27 cellular contexts compared by ENCODE assay signal in the genomic region with DNA sequence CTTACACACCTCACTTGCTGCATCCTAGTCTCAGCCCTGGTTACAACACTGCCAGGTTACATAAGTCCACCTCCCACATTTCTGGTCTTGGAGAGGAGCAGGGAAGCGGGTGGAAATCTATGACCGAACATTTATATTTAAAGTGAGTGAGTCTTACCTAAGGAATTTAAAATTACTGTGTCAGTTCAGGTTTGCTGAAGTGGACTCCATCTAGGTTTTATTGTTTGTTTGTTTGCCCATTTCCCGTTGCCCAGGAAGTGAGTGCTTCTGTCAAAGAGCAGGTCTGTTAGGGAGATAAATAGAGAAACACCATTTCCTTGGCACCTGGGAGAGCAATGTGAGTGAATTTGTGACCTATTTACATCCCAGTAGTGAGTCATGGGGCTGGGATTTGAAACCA.
A peak's percentile ranks its signal among the peaks of the same experiment; 100 is the strongest.
DNase-seq lines count a peak whose midpoint lies in the region; ATAC-seq and TF ChIP-seq lines count a peak whose summit lies in the region.
"Had no signal": no experiment of that assay in that cellular context is flagged by ENCODE, and none has a peak within 500 bp of the region (broad histone marks: within the 10 kb centered on the region; RNA-seq: fewer than 3 reads in every experiment).

No MANE protein-coding gene starts in this region.

- TF ChIP-seq CTCF in MCF 10A (IDR thresholded peaks at IDR 0.05; ENCODE audit: unreplicated experiment) (no peak), breast epithelium (IDR thresholded peaks at IDR 0.05) (no peak), heart left ventricle (IDR thresholded peaks at IDR 0.05) (no peak), upper lobe of right lung (IDR thresholded peaks at IDR 0.05) (no peak)

- POLR2A ChIA-PET in MCF 10A (lab: Yijun Ruan, JAX): no interaction called here

- H3K36me3 ChIP-seq in breast epithelium (no peaks in the 10 kb centered on the region), NT2/D1 (ENCODE audit: insufficient read depth, insufficient read length, low read length) (no peaks in the 10 kb centered on the region), heart left ventricle (no peaks in the 10 kb centered on the region), upper lobe of right lung (no peaks in the 10 kb centered on the region)
- H3K36me3 ChIP-seq: ascending aorta; BLaER1 treated with 17β-estradiol and CSF1 and Interleukin-3, amounts not matched to agents 10 nM and 100 nM; esophagus muscularis mucosa; gastroesophageal sphincter; sigmoid colon had no signal

- TF ChIP-seq POLR2A in breast epithelium (IDR thresholded peaks at IDR 0.05) (no peak), heart left ventricle (IDR thresholded peaks at IDR 0.05) (no peak)

- WGBS in heart left ventricle, 4 donors: 32 to 47% (median 40%) methylated on average over 3 of the region's 3 CpGs

- H3K4me1 Mint-ChIP-seq in MCF 10A (ENCODE audit: insufficient read depth, unreplicated experiment): peaks cover 13% of the 10 kb centered on the region
- H3K4me1 Mint-ChIP-seq: activated CD8-positive, alpha-beta memory T cell treated with anti-CD3 and anti-CD28 coated beads, Interleukin-2, amount 10 ng/mL, durations not matched to agents 7 days and 5 days; nephron progenitor cell; T-cell had no signal

- no peaks in the 10 kb centered on the region for H3K4me1 ChIP-seq in breast epithelium
- H3K4me1 ChIP-seq in NT2/D1 (ENCODE audit: insufficient read depth, insufficient read length): no peaks in the 10 kb centered on the region
- H3K4me1 ChIP-seq in heart left ventricle: peaks cover 0 to 22% (median 0%) of the 10 kb centered on the region in 12 donors
- H3K4me1 ChIP-seq in upper lobe of right lung: no peaks in the 10 kb centered on the region
- H3K4me1 ChIP-seq: A549, ascending aorta, esophagus muscularis mucosa, gastroesophageal sphincter, parathyroid adenoma, sigmoid colon, testis had no signal

- no peak overlapping the region for H3K27ac Mint-ChIP-seq in MCF 10A (ENCODE audit: low read depth, unreplicated experiment)
- H3K27ac Mint-ChIP-seq: activated CD8-positive, alpha-beta memory T cell treated with anti-CD3 and anti-CD28 coated beads, Interleukin-2, amount 10 ng/mL, durations not matched to agents 7 days and 5 days; activated naive CD4-positive, alpha-beta T cell treated with anti-CD3 and anti-CD28 coated beads, Interleukin-2, amount 50 U/mL, for 72 hours; activated T-helper 1 cell treated with anti-CD3 and anti-CD28 coated beads, Interleukin-12 subunit alpha, Interleukin-12 subunit beta, Interleukin-2, Interleukin-4 antibody, amounts not matched to agents 30 ng/mL and 10 ng/mL and 1 ng/mL, durations not matched to agents 14 hours and 24 hours and 36 hours; nephron progenitor cell; T-cell had no signal

- H3K4me3 ChIP-seq in breast epithelium: no peak overlapping the region
- no peak overlapping the region for H3K4me3 ChIP-seq in NT2/D1 (ENCODE audit: insufficient read length, low read depth)
- no peak overlapping the region for H3K4me3 ChIP-seq in heart left ventricle
- H3K4me3 ChIP-seq in upper lobe of right lung: no peak overlapping the region
- H3K4me3 ChIP-seq: A549; ascending aorta; BLaER1 treated with 17β-estradiol and CSF1 and Interleukin-3, amounts not matched to agents 10 nM and 100 nM; esophagus muscularis mucosa; gastroesophageal sphincter; sigmoid colon; testis had no signal

- no peaks in the 10 kb centered on the region for H3K9me3 Mint-ChIP-seq in MCF 10A (ENCODE audit: unreplicated experiment)
- H3K9me3 Mint-ChIP-seq: activated T-helper 1 cell treated with anti-CD3 and anti-CD28 coated beads, Interleukin-12 subunit alpha, Interleukin-12 subunit beta, Interleukin-2, Interleukin-4 antibody, amounts not matched to agents 30 ng/mL and 10 ng/mL and 1 ng/mL, durations not matched to agents 14 hours and 24 hours and 36 hours; nephron progenitor cell had no signal

- no peak overlapping the region for H3K27ac ChIP-seq in breast epithelium
- H3K27ac ChIP-seq in heart left ventricle: peak overlapping the region; percentile 32 to 97 (median 84)
- H3K27ac ChIP-seq in upper lobe of right lung: no peak overlapping the region
- H3K27ac ChIP-seq: A549; ascending aorta; BLaER1 treated with 17β-estradiol and CSF1 and Interleukin-3, amounts not matched to agents 10 nM and 100 nM; esophagus muscularis mucosa; gastroesophageal sphincter; parathyroid adenoma; sigmoid colon; testis had no signal

- H3K9me3 ChIP-seq in breast epithelium (no peaks in the 10 kb centered on the region), NT2/D1 (ENCODE audit: insufficient read depth, low read length) (no peaks in the 10 kb centered on the region), heart left ventricle (peaks cover 0 to 3% (median 0%) of the 10 kb centered on the region in 12 donors), upper lobe of right lung (no peaks in the 10 kb centered on the region)
- H3K9me3 ChIP-seq: A549, ascending aorta, esophagus muscularis mucosa, gastroesophageal sphincter, testis had no signal

- no peak overlapping the region for H3K9ac ChIP-seq in NT2/D1 (ENCODE audit: insufficient read length, low read depth)
- H3K9ac ChIP-seq: BLaER1 treated with 17β-estradiol and CSF1 and Interleukin-3, amounts not matched to agents 10 nM and 100 nM; parathyroid adenoma had no signal

- peak; percentile 75 to 88 (median 85) for ATAC-seq in heart left ventricle
- ATAC-seq in upper lobe of right lung: peak; percentile 44
- ATAC-seq in HG03571 (IDR thresholded peaks at IDR 0.05; ENCODE audit: unreplicated experiment): no peak
- ATAC-seq in HG03457 (IDR thresholded peaks at IDR 0.05; ENCODE audit: unreplicated experiment): no peak
- ATAC-seq: A549; activated CD8-positive, alpha-beta memory T cell treated with anti-CD3 and anti-CD28 coated beads, Interleukin-2, amount 10 ng/mL, durations not matched to agents 7 days and 5 days; activated naive CD4-positive, alpha-beta T cell treated with anti-CD3 and anti-CD28 coated beads, Interleukin-2, amount 50 U/mL, for 72 hours; gastroesophageal sphincter; T-cell had no signal

- CTCF ChIA-PET in MCF 10A (lab: Yijun Ruan, JAX): no interaction called here

- H3K36me3 Mint-ChIP-seq in MCF 10A (ENCODE audit: insufficient read depth, unreplicated experiment): no peaks in the 10 kb centered on the region
- H3K36me3 Mint-ChIP-seq: activated CD8-positive, alpha-beta memory T cell treated with anti-CD3 and anti-CD28 coated beads, Interleukin-2, amount 10 ng/mL, durations not matched to agents 7 days and 5 days; activated naive CD4-positive, alpha-beta T cell treated with anti-CD3 and anti-CD28 coated beads, Interleukin-2, amount 50 U/mL, for 72 hours; T-cell had no signal

- no peaks in the 10 kb centered on the region for H3K27me3 Mint-ChIP-seq in MCF 10A (ENCODE audit: insufficient read depth, unreplicated experiment)
- H3K27me3 Mint-ChIP-seq: activated CD8-positive, alpha-beta memory T cell treated with anti-CD3 and anti-CD28 coated beads, Interleukin-2, amount 10 ng/mL, durations not matched to agents 7 days and 5 days had no signal

- no peak overlapping the region for H3K4me3 Mint-ChIP-seq in MCF 10A (ENCODE audit: unreplicated experiment)
- H3K4me3 Mint-ChIP-seq: activated CD8-positive, alpha-beta memory T cell treated with anti-CD3 and anti-CD28 coated beads, Interleukin-2, amount 10 ng/mL, durations not matched to agents 7 days and 5 days; activated T-helper 1 cell treated with anti-CD3 and anti-CD28 coated beads, Interleukin-12 subunit alpha, Interleukin-12 subunit beta, Interleukin-2, Interleukin-4 antibody, amounts not matched to agents 30 ng/mL and 10 ng/mL and 1 ng/mL, durations not matched to agents 14 hours and 24 hours and 36 hours; nephron progenitor cell; T-cell had no signal

- H3K27me3 ChIP-seq in breast epithelium: no peaks in the 10 kb centered on the region
- H3K27me3 ChIP-seq in NT2/D1 (ENCODE audit: insufficient read depth, insufficient read length): no peaks in the 10 kb centered on the region
- H3K27me3 ChIP-seq in heart left ventricle: no peaks in the 10 kb centered on the region
- no peaks in the 10 kb centered on the region for H3K27me3 ChIP-seq in upper lobe of right lung
- H3K27me3 ChIP-seq: ascending aorta; BLaER1 treated with 17β-estradiol and CSF1 and Interleukin-3, amounts not matched to agents 10 nM and 100 nM; esophagus muscularis mucosa; gastroesophageal sphincter; sigmoid colon; testis had no signal

- intact Hi-C loops in MCF 10A (cut with micrococcal nuclease) (no loop called here), breast epithelium (cut with DNase I; ENCODE audit: low total_unique reads) (no loop called here), heart left ventricle (cut with DNase I) (loop anchor here in 6 of 10 donors (2.0 to 10.0 kb wide), 9 partner anchors 41 to 539 kb away; no protein-coding TSS in a partner anchor), upper lobe of right lung (cut with DNase I) (no loop called here)

- BruUV-seq in MCF 10A (replicated peaks; lab: Mats Ljungman, UMichigan): no TSS peak

- DNase-seq in MCF 10A (ENCODE audit: unreplicated experiment): peak; percentile 33
- no peak for DNase-seq in breast epithelium (ENCODE audit: low spot score in 2 of 2)
- DNase-seq in NT2/D1 (ENCODE audit: low read depth, low spot score): peak; percentile 16
- DNase-seq in heart left ventricle: peak in 4 of 5 donors; percentile 25 to 48 (median 43)
- no peak for DNase-seq in upper lobe of right lung
- DNase-seq in HuH-7.5 (ENCODE audit: low spot score): no peak
- DNase-seq: activated CD4-positive, alpha-beta T cell treated with anti-CD3 and anti-CD28 coated beads for 48 hours; activated CD8-positive, alpha-beta memory T cell treated with anti-CD3 and anti-CD28 coated beads, Interleukin-2, amount 10 ng/mL, durations not matched to agents 7 days and 5 days; cerebellar nuclear complex; GDM1; NCI-H146; NCI-H446; nephron progenitor cell; SIG-M5; sigmoid colon; T-cell; testis had no signal

Comparison
In these comparisons a context has a peak if more than half of its experiments do, and no peak if none do; other contexts are left out.
1. DNase-seq: peak in MCF 10A (single experiment), NT2/D1 (single experiment) and heart left ventricle (4 of 5); none in breast epithelium (0 of 2), upper lobe of right lung (single experiment) and HuH-7.5 (single experiment).
2. H3K27ac ChIP-seq: peak in heart left ventricle (12 of 12); none in breast epithelium (0 of 2) and upper lobe of right lung (single experiment).
3. ATAC-seq: peak in heart left ventricle (4 of 4) and upper lobe of right lung (single experiment); none in HG03571 (single experiment) and HG03457 (single experiment).
4. intact Hi-C loops: an anchor here in heart left ventricle (2.0 to 10.0 kb wide); none called in MCF 10A, breast epithelium and upper lobe of right lung.